ENCODE assay signal across 12 cellular contexts in the genomic region with DNA sequence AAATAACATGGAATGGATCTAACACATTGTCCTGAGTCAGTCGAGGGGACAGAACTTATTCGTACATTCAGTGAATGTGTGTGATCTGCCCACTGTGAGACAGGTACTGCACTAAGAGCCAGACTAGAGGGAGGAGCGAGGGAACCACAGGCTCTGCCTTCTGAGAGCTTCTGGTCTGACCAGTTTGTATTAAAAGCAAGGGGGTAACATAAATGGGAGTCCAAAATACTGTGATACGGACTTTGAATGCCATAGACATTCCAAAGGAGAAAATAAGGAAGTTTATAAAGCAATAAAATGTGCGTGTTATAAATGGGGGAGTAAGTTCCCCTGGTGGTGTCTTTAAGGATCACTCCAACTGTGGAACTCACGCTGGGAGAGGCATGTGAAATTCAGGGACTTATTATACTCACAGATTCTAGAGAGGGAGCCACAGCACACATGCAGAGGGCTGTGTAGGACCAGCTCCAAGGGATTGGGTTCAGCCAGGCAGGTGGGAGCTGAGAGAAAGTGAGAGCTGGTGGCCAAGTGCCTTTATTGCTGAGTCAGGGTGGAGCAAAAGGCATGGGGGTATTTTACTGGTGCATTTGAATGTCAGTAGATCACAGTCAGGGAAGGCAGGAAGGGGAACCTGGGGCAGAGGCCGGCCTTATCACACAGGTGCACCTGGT.
DNase-seq lines count a peak whose midpoint lies in the region; ATAC-seq, FAIRE-seq and TF ChIP-seq lines count a peak whose summit lies in the region.
"Had no signal": no experiment of that assay in that cellular context is flagged by ENCODE, and none has a peak within 500 bp of the region (broad histone marks: within the 10 kb centered on the region; RNA-seq: fewer than 3 reads in every experiment).

No MANE protein-coding gene starts in this region.

- H3K14ac ChIP-seq in neuronal stem cell (ENCODE audit: low read length): no peak overlapping the region

- H3K4me2 ChIP-seq in neuronal stem cell (ENCODE audit: insufficient read depth, low read length, poor library complexity, severe bottlenecking): no peak overlapping the region

- no peaks in the 10 kb centered on the region for H3K9me3 ChIP-seq in neuronal stem cell (replicated peaks in 1 of 2; ENCODE audit: control insufficient read depth in 2 of 2, insufficient read depth in 1 of 2, low read depth in 1 of 2, low read length in 2 of 2)
- H3K9me3 ChIP-seq in CD8-positive, alpha-beta T cell (ENCODE audit: low read length): no peaks in the 10 kb centered on the region

- H3K4me1 Mint-ChIP-seq in CD8-positive, alpha-beta T cell (ENCODE audit: low read depth): no peaks in the 10 kb centered on the region

- peak overlapping the region; percentile 10 for H2AFZ ChIP-seq in neuronal stem cell (ENCODE audit: low read length)

- H2BK12ac ChIP-seq in neuronal stem cell (ENCODE audit: low read length): no peak overlapping the region

- no peak for ATAC-seq in HG03432 (IDR thresholded peaks at IDR 0.05; ENCODE audit: unreplicated experiment)
- no peak for ATAC-seq in CD8-positive, alpha-beta T cell
- no peak for ATAC-seq in HG03378 (IDR thresholded peaks at IDR 0.05; ENCODE audit: unreplicated experiment)

- H4K91ac ChIP-seq in neuronal stem cell (ENCODE audit: low read depth, low read length, poor library complexity): no peak overlapping the region

- POLR2A ChIA-PET in CD8-positive, alpha-beta T cell (lab: Charles Lee): no interaction called here

- no peak overlapping the region for H3K27ac Mint-ChIP-seq in CD8-positive, alpha-beta T cell
- H3K27ac Mint-ChIP-seq: activated T-cell treated with anti-CD3 and anti-CD28 coated beads, Interleukin-2, amount 50 U/mL, for 24 hours had no signal

- no peak overlapping the region for H2AK5ac ChIP-seq in neuronal stem cell (ENCODE audit: low read depth, low read length)

- H3K27me3 ChIP-seq in neuronal stem cell (ENCODE audit: control insufficient read depth in 3 of 3, insufficient read depth in 3 of 3, low read depth in 1 of 3, low read length in 3 of 3): no peaks in the 10 kb centered on the region
- H3K27me3 ChIP-seq in CD8-positive, alpha-beta T cell (ENCODE audit: insufficient read depth, low read length): no peaks in the 10 kb centered on the region

- H3K4ac ChIP-seq in neuronal stem cell (ENCODE audit: low read length): no peak overlapping the region

- H3K4me3 ChIP-seq in foreskin fibroblast (ENCODE audit: low read depth in 1 of 2, low read length in 2 of 2) (no peak overlapping the region), neuronal stem cell (ENCODE audit: low read length in 2 of 2) (no peak overlapping the region)
- H3K4me3 ChIP-seq in CD8-positive, alpha-beta T cell (ENCODE audit: low read depth, low read length): no peak overlapping the region

- H3K36me3 Mint-ChIP-seq in CD8-positive, alpha-beta T cell: no peaks in the 10 kb centered on the region

- H3K9me3 Mint-ChIP-seq in CD8-positive, alpha-beta T cell: no peaks in the 10 kb centered on the region
- H3K9me3 Mint-ChIP-seq: activated T-cell treated with anti-CD3 and anti-CD28 coated beads, Interleukin-2, amount 50 U/mL, for 24 hours had no signal

- no peaks in the 10 kb centered on the region for H3K27me3 Mint-ChIP-seq in CD8-positive, alpha-beta T cell (ENCODE audit: low read depth)

- H2BK15ac ChIP-seq in neuronal stem cell (ENCODE audit: low read length): no peak overlapping the region

- peaks cover 15 to 18% of the 10 kb centered on the region in 2 donors for H3K4me1 ChIP-seq in neuronal stem cell (ENCODE audit: control insufficient read depth in 2 of 2, insufficient read depth in 1 of 2, low read depth in 1 of 2, low read length in 2 of 2)
- H3K4me1 ChIP-seq in CD8-positive, alpha-beta T cell (ENCODE audit: insufficient read depth, low read length): no peaks in the 10 kb centered on the region

- H3K23ac ChIP-seq in neuronal stem cell (ENCODE audit: low read depth, low read length, poor library complexity): no peak overlapping the region

- TF ChIP-seq CTCF in foreskin fibroblast (IDR thresholded peaks at IDR 0.05; ENCODE audit: low read depth, low read length): peak; percentile 7
- no peak for TF ChIP-seq CTCF in CD8-positive, alpha-beta T cell (IDR thresholded peaks at IDR 0.05)

- H3K27ac ChIP-seq in neuronal stem cell (replicated peaks; ENCODE audit: low read length) (no peak overlapping the region), substantia nigra (ENCODE audit: low read depth, low read length, poor library complexity, severe bottlenecking) (no peak overlapping the region)
- no peak overlapping the region for H3K27ac ChIP-seq in CD8-positive, alpha-beta T cell (ENCODE audit: low read depth, low read length)
- H3K27ac ChIP-seq: HL-60 had no signal

- H3K9ac ChIP-seq in neuronal stem cell (ENCODE audit: low read depth, low read length, poor library complexity): peak overlapping the region; percentile 31

- FAIRE-seq in G401.6 (lab: Jason Lieb, UNC): peak; percentile 100

- H4K8ac ChIP-seq in neuronal stem cell (ENCODE audit: low read depth, low read length): no peak overlapping the region

- WGBS in neuronal stem cell (ENCODE audit: extremely low coverage in 2 of 2, insufficient read length in 2 of 2, insufficient replicate concordance in 1 of 2), 2 donors: no CpG with 5 or more reads among the region's 7 CpGs

- no peak overlapping the region for H2BK120ac ChIP-seq in neuronal stem cell (ENCODE audit: low read depth, low read length)

- DNase-seq in RPMI8226 (peak; percentile 11), foreskin fibroblast (no peak), neuronal stem cell (ENCODE audit: low spot score) (no peak), substantia nigra (lab: John Stamatoyannopoulos, UW) (no peak)
- DNase-seq in CD8-positive, alpha-beta T cell: no peak
- DNase-seq: activated T-cell treated with anti-CD3 and anti-CD28 coated beads, Interleukin-2, amount 50 U/mL, for 24 hours; hypothalamus; NCI-H446 had no signal

- no peaks in the 10 kb centered on the region for H3K36me3 ChIP-seq in neuronal stem cell (replicated peaks in 1 of 2; ENCODE audit: control insufficient read depth in 2 of 2, insufficient read depth in 2 of 2, low read length in 2 of 2)
- H3K36me3 ChIP-seq in CD8-positive, alpha-beta T cell (ENCODE audit: insufficient read depth, low read length): no peaks in the 10 kb centered on the region

- no peaks in the 10 kb centered on the region for H3K79me1 ChIP-seq in neuronal stem cell (ENCODE audit: low read depth, low read length)

- no peak overlapping the region for H3K18ac ChIP-seq in neuronal stem cell (ENCODE audit: low read length)

- intact Hi-C loops in CD8-positive, alpha-beta T cell (cut with DNase I, micrococcal nuclease): no loop called here

- no peak overlapping the region for H3K4me3 Mint-ChIP-seq in CD8-positive, alpha-beta T cell
- H3K4me3 Mint-ChIP-seq: activated T-cell treated with anti-CD3 and anti-CD28 coated beads, Interleukin-2, amount 50 U/mL, for 24 hours had no signal

- no peak overlapping the region for H2BK5ac ChIP-seq in neuronal stem cell (ENCODE audit: low read length)

- CTCF ChIA-PET in CD8-positive, alpha-beta T cell (lab: Charles Lee): interaction anchor here (0.6 kb wide), 1 partner anchor 115 kb away, joined by 3 read pairs; no protein-coding TSS in a partner anchor
